Comparison of ENCODE assay signal across 8 cellular contexts in genomic region chr22:25111579-25112517, GRCh38.
DNase-seq lines count a peak whose midpoint lies in the region; FAIRE-seq and TF ChIP-seq lines count a peak whose summit lies in the region.

No MANE protein-coding gene starts in this region.

- H2AFZ ChIP-seq in astrocyte (ENCODE audit: low read depth, low read length) (no peak overlapping the region), smooth muscle cell (ENCODE audit: low read depth) (peak overlapping the region; percentile 74)

- POLR2A ChIA-PET in activated CD4-positive, alpha-beta memory T cell treated with anti-CD3 and anti-CD28 coated beads for 36 hours (lab: Charles Lee), result interaction anchor here (1.3 kb wide), 1 partner anchor 51 kb away, joined by 3 read pairs; no protein-coding TSS in a partner anchor
- POLR2A ChIA-PET in activated CD4-positive, alpha-beta memory T cell treated with anti-CD3 and anti-CD28 coated beads, Interleukin-2, amount 10 ng/mL, durations not matched to agents 7 days and 5 days (lab: Charles Lee), result no interaction called here

- peaks cover 6% of the 10 kb centered on the region for H3K36me3 Mint-ChIP-seq in activated CD4-positive, alpha-beta memory T cell treated with anti-CD3 and anti-CD28 coated beads for 36 hours
- peaks cover 8% of the 10 kb centered on the region for H3K36me3 Mint-ChIP-seq in activated CD4-positive, alpha-beta memory T cell treated with anti-CD3 and anti-CD28 coated beads, Interleukin-2, amount 10 ng/mL, durations not matched to agents 7 days and 5 days (ENCODE audit: low read depth)
- H3K36me3 Mint-ChIP-seq in astrocyte (ENCODE audit: low read depth, unreplicated experiment), result no peaks in the 10 kb centered on the region

- H3K79me2 ChIP-seq in astrocyte (ENCODE audit: insufficient read depth, low read length) (no peaks in the 10 kb centered on the region), smooth muscle cell (ENCODE audit: low read depth) (no peaks in the 10 kb centered on the region)

- intact Hi-C loops in activated CD4-positive, alpha-beta memory T cell treated with anti-CD3 and anti-CD28 coated beads for 36 hours (cut with micrococcal nuclease), result no loop called here

- H3K27me3 ChIP-seq in astrocyte (ENCODE audit: insufficient read depth, low read length), result no peaks in the 10 kb centered on the region
- H3K27me3 ChIP-seq in smooth muscle cell (ENCODE audit: low read depth), result no peaks in the 10 kb centered on the region

- peak overlapping the region; percentile 43 for H3K4me3 Mint-ChIP-seq in activated CD4-positive, alpha-beta memory T cell treated with anti-CD3 and anti-CD28 coated beads for 36 hours
- H3K4me3 Mint-ChIP-seq in activated CD4-positive, alpha-beta memory T cell treated with anti-CD3 and anti-CD28 coated beads, Interleukin-2, amount 10 ng/mL, durations not matched to agents 7 days and 5 days, result no peak overlapping the region
- H3K4me3 Mint-ChIP-seq in astrocyte (ENCODE audit: unreplicated experiment), result peak overlapping the region; percentile 92

- H3K27me3 Mint-ChIP-seq in activated CD4-positive, alpha-beta memory T cell treated with anti-CD3 and anti-CD28 coated beads for 36 hours, result no peaks in the 10 kb centered on the region
- no peaks in the 10 kb centered on the region for H3K27me3 Mint-ChIP-seq in activated CD4-positive, alpha-beta memory T cell treated with anti-CD3 and anti-CD28 coated beads, Interleukin-2, amount 10 ng/mL, durations not matched to agents 7 days and 5 days
- H3K27me3 Mint-ChIP-seq in astrocyte (ENCODE audit: low read depth, unreplicated experiment), result no peaks in the 10 kb centered on the region

- TF ChIP-seq CTCF in astrocyte (IDR thresholded peaks at IDR 0.05; ENCODE audit: insufficient read depth, low read depth, low read length), result no peak
- TF ChIP-seq CTCF in smooth muscle cell (IDR thresholded peaks at IDR 0.05; ENCODE audit: borderline replicate concordance, insufficient read depth, poor library complexity, severe bottlenecking), result peak; percentile 28

- CTCF ChIA-PET in activated CD4-positive, alpha-beta memory T cell treated with anti-CD3 and anti-CD28 coated beads for 36 hours (lab: Charles Lee), result interaction anchor here (0.7 to 5.4 kb wide), 18 partner anchors 9 to 124 kb away, joined by 3 to 38 read pairs (median 4); no protein-coding TSS in a partner anchor
- CTCF ChIA-PET in activated CD4-positive, alpha-beta memory T cell treated with anti-CD3 and anti-CD28 coated beads, Interleukin-2, amount 10 ng/mL, durations not matched to agents 7 days and 5 days (lab: Charles Lee), result interaction anchor here (0.6 to 1.9 kb wide), 3 partner anchors 35 to 430 kb away, joined by 3 to 6 read pairs (median 3); no protein-coding TSS in a partner anchor

- peaks cover 4% of the 10 kb centered on the region for H3K4me1 ChIP-seq in astrocyte (ENCODE audit: insufficient read depth, low read length)
- H3K4me1 ChIP-seq in smooth muscle cell (ENCODE audit: low read depth), result peaks cover 6% of the 10 kb centered on the region

- peaks cover 10% of the 10 kb centered on the region for H3K4me1 Mint-ChIP-seq in activated CD4-positive, alpha-beta memory T cell treated with anti-CD3 and anti-CD28 coated beads for 36 hours (ENCODE audit: low read depth)
- peaks cover 17% of the 10 kb centered on the region for H3K4me1 Mint-ChIP-seq in activated CD4-positive, alpha-beta memory T cell treated with anti-CD3 and anti-CD28 coated beads, Interleukin-2, amount 10 ng/mL, durations not matched to agents 7 days and 5 days
- H3K4me1 Mint-ChIP-seq in astrocyte (ENCODE audit: low read depth, unreplicated experiment), result peaks cover 30% of the 10 kb centered on the region

- H3K9me3 Mint-ChIP-seq in activated CD4-positive, alpha-beta memory T cell treated with anti-CD3 and anti-CD28 coated beads for 36 hours, result peaks cover 8% of the 10 kb centered on the region
- no peaks in the 10 kb centered on the region for H3K9me3 Mint-ChIP-seq in activated CD4-positive, alpha-beta memory T cell treated with anti-CD3 and anti-CD28 coated beads, Interleukin-2, amount 10 ng/mL, durations not matched to agents 7 days and 5 days
- no peaks in the 10 kb centered on the region for H3K9me3 Mint-ChIP-seq in astrocyte (ENCODE audit: unreplicated experiment)

- H3F3A ChIP-seq in smooth muscle cell (ENCODE audit: low read depth), result no peaks in the 10 kb centered on the region

- H3K27ac Mint-ChIP-seq in activated CD4-positive, alpha-beta memory T cell treated with anti-CD3 and anti-CD28 coated beads for 36 hours, result no peak overlapping the region
- no peak overlapping the region for H3K27ac Mint-ChIP-seq in activated CD4-positive, alpha-beta memory T cell treated with anti-CD3 and anti-CD28 coated beads, Interleukin-2, amount 10 ng/mL, durations not matched to agents 7 days and 5 days
- H3K27ac Mint-ChIP-seq in astrocyte (ENCODE audit: unreplicated experiment), result peak overlapping the region; percentile 89

- H3K9me3 ChIP-seq in astrocyte (ENCODE audit: insufficient read depth, low read depth, low read length) (no peaks in the 10 kb centered on the region), smooth muscle cell (replicated peaks; ENCODE audit: low read depth) (no peaks in the 10 kb centered on the region)

- no peak for DNase-seq in activated CD4-positive, alpha-beta memory T cell treated with anti-CD3 and anti-CD28 coated beads for 36 hours
- DNase-seq in activated CD4-positive, alpha-beta memory T cell treated with anti-CD3 and anti-CD28 coated beads, Interleukin-2, amount 10 ng/mL, durations not matched to agents 7 days and 5 days, result no peak
- DNase-seq in astrocyte (ENCODE audit: low read depth), result no peak
- peak; percentile 46 for DNase-seq in iPS-NIHi7 (ENCODE audit: extremely low spot score)
- DNase-seq in smooth muscle cell (lab: John Stamatoyannopoulos, UW; ENCODE audit: unreplicated experiment), result no peak
- DNase-seq in NCI-H1694 treated with DMSO at 0.1 percent for 48 hours (lab: John Stamatoyannopoulos, UW), result no peak
- DNase-seq in NCI-H526 treated with DMSO at 0.1 percent for 48 hours (lab: John Stamatoyannopoulos, UW), result no peak
- DNase-seq in activated CD4-positive, CD25-positive, alpha-beta regulatory T cell (lab: John Stamatoyannopoulos, UW), result no peak

- H3K4me2 ChIP-seq in astrocyte (ENCODE audit: low read length) (peak overlapping the region; percentile 100), smooth muscle cell (peak overlapping the region; percentile 94)

- WGBS in smooth muscle cell (ENCODE audit: low lambda C conversion rate), result 34% methylated on average over 28 of the region's 35 CpGs

- peak overlapping the region; percentile 84 for H3K9ac ChIP-seq in astrocyte (ENCODE audit: low read length)
- peak overlapping the region; percentile 83 for H3K9ac ChIP-seq in smooth muscle cell (ENCODE audit: low read depth)

- H3K27ac ChIP-seq in astrocyte (ENCODE audit: low read depth, low read length) (no peak overlapping the region), smooth muscle cell (ENCODE audit: low read depth) (peak overlapping the region; percentile 90)

- FAIRE-seq in astrocyte (lab: Jason Lieb, UNC), result no peak

- peak overlapping the region; percentile 73 for H3K4me3 ChIP-seq in astrocyte (ENCODE audit: insufficient read depth, low read depth, low read length)
- H3K4me3 ChIP-seq in smooth muscle cell, result peak overlapping the region; percentile 67

- H3K36me3 ChIP-seq in astrocyte (ENCODE audit: insufficient read depth, low read length), result no peaks in the 10 kb centered on the region
- H3K36me3 ChIP-seq in smooth muscle cell (ENCODE audit: low read depth), result no peaks in the 10 kb centered on the region

- H4K20me1 ChIP-seq in astrocyte (ENCODE audit: insufficient read depth, low read length), result no peaks in the 10 kb centered on the region
- H4K20me1 ChIP-seq in smooth muscle cell (ENCODE audit: low read depth), result no peaks in the 10 kb centered on the region
